ENCODE assay signal across 20 cellular contexts in the genomic region with DNA sequence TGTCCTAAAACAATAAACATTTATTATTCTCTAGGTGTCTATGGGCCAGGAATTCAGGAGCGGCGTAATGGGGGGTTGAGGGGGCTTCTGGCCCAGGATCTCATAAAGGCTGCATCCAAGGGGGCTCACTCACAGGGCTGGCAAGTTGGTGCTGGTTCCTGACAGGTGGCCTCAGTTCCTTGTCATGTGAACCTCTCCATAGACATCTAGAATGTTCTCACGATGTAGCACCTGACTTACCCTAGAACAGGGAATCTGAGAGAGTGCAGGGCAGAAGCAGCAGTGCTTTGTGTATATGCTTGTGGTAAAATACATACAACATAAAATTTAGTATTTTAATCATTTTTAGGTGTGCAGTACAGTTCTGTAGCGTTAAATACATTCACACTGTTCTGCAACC. TPM values are rescaled to one million over a fixed set of nuclear protein-coding genes. Genes with fewer than 3 reads are reported as not detected.
DNase-seq lines count a peak whose midpoint lies in the region; ATAC-seq and TF ChIP-seq lines count a peak whose summit lies in the region.
"Had no signal": no experiment of that assay in that cellular context is flagged by ENCODE, and none has a peak within 500 bp of the region (broad histone marks: within the 10 kb centered on the region; RNA-seq: fewer than 3 reads in every experiment).

No MANE protein-coding gene starts in this region.

- no peak overlapping the region for H3K27ac ChIP-seq in RWPE2 (ENCODE audit: poor library complexity, severe bottlenecking)
- peak overlapping the region in 8 of 10 donors; percentile 13 to 55 (median 46) for H3K27ac ChIP-seq in heart right ventricle
- peak overlapping the region; percentile 72 for H3K27ac ChIP-seq in psoas muscle
- H3K27ac ChIP-seq: BLaER1, KMS-11, SJCRH30 had no signal

- no peaks in the 10 kb centered on the region for H3K4me1 ChIP-seq in RWPE2 (ENCODE audit: insufficient read depth, poor library complexity, severe bottlenecking)
- H3K4me1 ChIP-seq in heart right ventricle = peaks cover 0 to 36% (median 10%) of the 10 kb centered on the region in 9 donors
- H3K4me1 ChIP-seq in psoas muscle = peaks cover 34% of the 10 kb centered on the region
- H3K4me1 ChIP-seq: BLaER1, SJCRH30 had no signal

- H3K27me3 ChIP-seq in RWPE2 (ENCODE audit: insufficient read depth, poor library complexity, severe bottlenecking) (no peaks in the 10 kb centered on the region), heart right ventricle (no peaks in the 10 kb centered on the region), psoas muscle (ENCODE audit: insufficient read depth in 3 of 3, low read length in 2 of 3) (no peaks in the 10 kb centered on the region)
- H3K27me3 ChIP-seq: BLaER1, SJCRH30 had no signal

- DNase-seq in G401 (ENCODE audit: low spot score) = peak; percentile 19
- DNase-seq in RWPE2 (ENCODE audit: low spot score) = no peak
- DNase-seq in heart right ventricle = no peak
- DNase-seq in psoas muscle = no peak
- no peak for DNase-seq in foreskin fibroblast
- DNase-seq in DMS153 (lab: John Stamatoyannopoulos, UW) = no peak
- no peak for DNase-seq in GDM1 (lab: John Stamatoyannopoulos, UW)
- DNase-seq: CD4-positive, CD25-positive, alpha-beta regulatory T cell; HCEC 1CT; NCI-H1048; NCI-H1417; NCI-H187; NCI-H2081 treated with DMSO at 0.1 percent for 48 hours; NCI-H226; NCI-H510A; SJCRH30 had no signal

- intact Hi-C loops in heart right ventricle (cut with DNase I) = loop anchor here in 1 of 10 donors (5.0 kb wide), 1 partner anchor 58 kb away; no protein-coding TSS in a partner anchor
- intact Hi-C loops in psoas muscle (cut with DNase I) = loop anchor here (5.0 to 10.0 kb wide), 3 partner anchors 38 to 57 kb away; partner anchors contain the start of gene PHF20 (in 1 of the 2)

- TF ChIP-seq CTCF in RWPE2 (IDR thresholded peaks at IDR 0.05; ENCODE audit: poor library complexity, severe bottlenecking) (no peak), heart right ventricle (IDR thresholded peaks at IDR 0.05) (no peak), psoas muscle (IDR thresholded peaks at IDR 0.05) (no peak), foreskin fibroblast (IDR thresholded peaks at IDR 0.05; ENCODE audit: low read depth, low read length) (no peak)

- H3K4me3 ChIP-seq in RWPE2 (ENCODE audit: severe bottlenecking) = no peak overlapping the region
- no peak overlapping the region for H3K4me3 ChIP-seq in heart right ventricle
- H3K4me3 ChIP-seq in psoas muscle = no peak overlapping the region
- H3K4me3 ChIP-seq in foreskin fibroblast (ENCODE audit: low read depth in 1 of 2, low read length in 2 of 2) = no peak overlapping the region
- H3K4me3 ChIP-seq: BLaER1, GM12878, SJCRH30 had no signal

- in situ Hi-C loops in G401 (cut with HindIII; ENCODE audit: low sequenced_read_pairs) = no loop called here

- H3K36me3 ChIP-seq in RWPE2 (ENCODE audit: low read depth) (peaks cover 29% of the 10 kb centered on the region), heart right ventricle (peaks cover 0 to 8% (median 0%) of the 10 kb centered on the region in 9 donors), psoas muscle (ENCODE audit: insufficient read depth in 1 of 2, low read depth in 1 of 2) (peaks cover 0 to 2% of the 10 kb centered on the region in 2 donors)

- H3K9me3 ChIP-seq in RWPE2 (ENCODE audit: severe bottlenecking) (no peaks in the 10 kb centered on the region), heart right ventricle (peaks cover 0 to 7% (median 0%) of the 10 kb centered on the region in 11 donors), psoas muscle (no peaks in the 10 kb centered on the region)

- ATAC-seq in RWPE2 (ENCODE audit: low read depth) (peak; percentile 17; the same call in 1 of the 3 replicates), heart right ventricle (no peak), psoas muscle (peak; percentile 18 to 57 (median 38))
- ATAC-seq: GM12878, Panc1 had no signal

- 84 to 90% methylated on average over 4 of the region's 4 CpGs for WGBS in heart right ventricle, 2 donors
- 79 to 92% (median 83%) methylated on average over 4 of the region's 4 CpGs for WGBS in psoas muscle, 3 donors

RNA-seq across cellular contexts. Expression of gene PHF20, which starts 57.1 kb away (rescaled TPM):
- total RNA-seq in G401 (2014; rRNA removed; shearing (Covaris generic)) = 46.1 and 81.2 TPM in 2 replicates
- total RNA-seq in heart right ventricle (10 to 100 TPM; 31.9 to 44.7 (median 37.8) TPM), psoas muscle (10 to 100 TPM; 57.7 to 97.9 (median 68.4) TPM)
- polyA plus RNA-seq in heart right ventricle (10 to 100 TPM; 23.4 to 34.1 TPM), psoas muscle (10 to 100 TPM; 32.1 to 95.7 (median 58.6) TPM)

Comparison
In these comparisons a context has a peak if more than half of its experiments do, and no peak if none do; other contexts are left out.
1. ATAC-seq: peak in RWPE2 (single experiment) and psoas muscle (4 of 4); none in heart right ventricle (0 of 8).